In the genomic region with DNA sequence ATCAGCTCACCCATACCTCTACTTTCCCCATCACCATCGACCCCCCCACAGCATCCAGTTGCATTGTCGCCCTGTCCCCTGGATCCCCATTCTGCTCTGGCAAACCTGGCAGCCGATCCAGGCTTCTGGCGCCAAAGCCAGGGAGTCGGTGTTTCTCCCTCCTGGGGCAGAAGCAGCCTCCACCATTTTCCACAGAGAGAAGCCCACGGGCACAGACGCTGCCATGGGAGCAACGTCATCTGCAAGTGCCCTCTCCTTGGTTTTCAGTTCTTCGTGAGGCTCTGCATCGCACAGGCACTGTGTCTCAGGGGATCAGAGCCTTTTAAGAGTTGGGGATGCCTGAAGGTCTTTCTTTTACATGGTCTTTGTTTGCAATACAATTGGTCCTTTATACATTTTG, we compare ENCODE assay signal across 16 cellular contexts. TPM values are rescaled to one million over a fixed set of nuclear protein-coding genes. Genes with fewer than 3 reads are reported as not detected.
DNase-seq lines count a peak whose midpoint lies in the region; ATAC-seq and TF ChIP-seq lines count a peak whose summit lies in the region.
"Had no signal": no experiment of that assay in that cellular context is flagged by ENCODE, and none has a peak within 500 bp of the region (broad histone marks: within the 10 kb centered on the region; RNA-seq: fewer than 3 reads in every experiment).

No MANE protein-coding gene starts in this region.

- TF ChIP-seq EP300 in tibial nerve (IDR thresholded peaks at IDR 0.05): no peak

- peaks cover 51% of the 10 kb centered on the region for H3K4me1 Mint-ChIP-seq in glutamatergic neuron (ENCODE audit: low read depth, unreplicated experiment)
- H3K4me1 Mint-ChIP-seq in activated CD4-positive, alpha-beta T cell treated with anti-CD3 and anti-CD28 coated beads, Interleukin-2, amount 10 ng/mL, durations not matched to agents 24 days and 14 days: peaks cover 46% of the 10 kb centered on the region

- peaks cover 0 to 25% of the 10 kb centered on the region in 2 experiments; a peak in 3 of 4 replicates for H3K4me1 ChIP-seq in HCT116 (ENCODE audit: control insufficient read depth in 1 of 2, insufficient read depth in 2 of 2, low read length in 2 of 2)
- peaks cover 0 to 65% (median 45%) of the 10 kb centered on the region in 4 donors for H3K4me1 ChIP-seq in tibial nerve
- H3K4me1 ChIP-seq: parathyroid adenoma had no signal

- H3K9me3 Mint-ChIP-seq in glutamatergic neuron (ENCODE audit: unreplicated experiment): peaks cover 38% of the 10 kb centered on the region
- no peaks in the 10 kb centered on the region for H3K9me3 Mint-ChIP-seq in activated CD4-positive, alpha-beta T cell treated with anti-CD3 and anti-CD28 coated beads, Interleukin-2, amount 10 ng/mL, durations not matched to agents 24 days and 14 days
- H3K9me3 Mint-ChIP-seq: activated CD4-positive, alpha-beta memory T cell treated with anti-CD3 and anti-CD28 coated beads for 36 hours; T-helper 1 cell treated with Interleukin-12 subunit alpha and Interleukin-12 subunit beta and Interleukin-4 antibody, amounts not matched to agents 30 μg/mL and 1 μg/mL, for 36 hours had no signal

- peaks cover 41% of the 10 kb centered on the region for H3K27me3 Mint-ChIP-seq in glutamatergic neuron (ENCODE audit: unreplicated experiment)
- peaks cover 40% of the 10 kb centered on the region for H3K27me3 Mint-ChIP-seq in activated CD4-positive, alpha-beta T cell treated with anti-CD3 and anti-CD28 coated beads, Interleukin-2, amount 10 ng/mL, durations not matched to agents 24 days and 14 days

- H3K4me2 ChIP-seq in HCT116 (ENCODE audit: low read length): no peak overlapping the region

- no peaks in the 10 kb centered on the region for H3K9me2 ChIP-seq in HCT116 (ENCODE audit: insufficient read depth)

- H3K36me3 Mint-ChIP-seq in glutamatergic neuron (ENCODE audit: unreplicated experiment): no peaks in the 10 kb centered on the region
- no peaks in the 10 kb centered on the region for H3K36me3 Mint-ChIP-seq in activated CD4-positive, alpha-beta T cell treated with anti-CD3 and anti-CD28 coated beads, Interleukin-2, amount 10 ng/mL, durations not matched to agents 24 days and 14 days (ENCODE audit: low read depth)
- H3K36me3 Mint-ChIP-seq: activated CD4-positive, alpha-beta memory T cell treated with anti-CD3 and anti-CD28 coated beads for 36 hours had no signal

- RAD21 ChIA-PET in HCT116 (lab: Charles Lee; ENCODE audit: low non-redundant PET in 1 of 2, low total read pairs in 2 of 2, uncharacterized antibody in 2 of 2, unreplicated experiment in 2 of 2): no interaction called here

- TF ChIP-seq POLR2A in HCT116 (IDR thresholded peaks at IDR 0.05; ENCODE audit: borderline replicate concordance, extremely low read depth, insufficient read depth, insufficient read length): no peak
- no peak for TF ChIP-seq POLR2A in tibial nerve (IDR thresholded peaks at IDR 0.05)

- no TSS peak for BruUV-seq in HCT116 (replicated peaks; lab: Mats Ljungman, UMichigan)

- H3K27ac Mint-ChIP-seq in glutamatergic neuron (ENCODE audit: unreplicated experiment): peak overlapping the region; percentile 100
- H3K27ac Mint-ChIP-seq in activated CD4-positive, alpha-beta T cell treated with anti-CD3 and anti-CD28 coated beads, Interleukin-2, amount 10 ng/mL, durations not matched to agents 24 days and 14 days: no peak overlapping the region
- H3K27ac Mint-ChIP-seq: activated CD4-positive, alpha-beta memory T cell treated with anti-CD3 and anti-CD28 coated beads for 36 hours; T-helper 1 cell treated with Interleukin-12 subunit alpha and Interleukin-12 subunit beta and Interleukin-4 antibody, amounts not matched to agents 30 μg/mL and 1 μg/mL, for 36 hours had no signal

- H3K27me3 ChIP-seq in HCT116 (ENCODE audit: insufficient read depth, low read length) (peaks cover 12% of the 10 kb centered on the region; the same call in 1 of the 2 replicates), tibial nerve (peaks cover 0 to 27% of the 10 kb centered on the region in 2 donors)

- TF ChIP-seq RAD21 in HCT116 (IDR thresholded peaks at IDR 0.05; ENCODE audit: low read depth): no peak

- H3K27ac ChIP-seq in HCT116 (ENCODE audit: low read depth, low read length) (no peak overlapping the region), SK-N-MC (no peak overlapping the region), tibial nerve (no peak overlapping the region)
- H3K27ac ChIP-seq: parathyroid adenoma had no signal

- TF ChIP-seq CTCF in HCT116 (IDR thresholded peaks at IDR 0.05 in 2 of 3, conservative IDR thresholded peaks at IDR 0.05 in 1 of 3; ENCODE audit: borderline replicate concordance in 1 of 3, insufficient read depth in 1 of 3, low read depth in 2 of 3, low read length in 2 of 3) (no peak), glutamatergic neuron (IDR thresholded peaks at IDR 0.05; ENCODE audit: partially characterized antibody, unreplicated experiment) (no peak), GM10248 (IDR thresholded peaks at IDR 0.05; ENCODE audit: control extremely low read depth, extremely low read depth, low read depth, missing control alignments) (no peak), tibial nerve (IDR thresholded peaks at IDR 0.05) (no peak)

- DNase-seq in HCT116 (ENCODE audit: low read depth, low spot score) (no peak), SK-N-MC (ENCODE audit: low read depth, low spot score) (no peak), glutamatergic neuron (peak; percentile 41), skeletal muscle cell (ENCODE audit: low read depth) (no peak), GM10248 (ENCODE audit: extremely low spot score) (no peak), middle frontal gyrus (ENCODE audit: extremely low spot score, low spot score) (no peak), tibial nerve (ENCODE audit: low spot score in 2 of 2) (no peak)
- no peak for DNase-seq in activated CD4-positive, alpha-beta T cell treated with anti-CD3 and anti-CD28 coated beads, Interleukin-2, amount 10 ng/mL, durations not matched to agents 24 days and 14 days
- DNase-seq: activated CD4-positive, alpha-beta memory T cell treated with anti-CD3 and anti-CD28 coated beads for 36 hours; Caco-2; HCEC 1CT; NCI-H1694; stimulated activated CD4-positive, alpha-beta T cell treated with anti-CD3 and anti-CD28 coated beads, Interleukin-2, amount 100 ng/mL, for 48 hours had no signal

- intact Hi-C loops in HCT116 (cut with micrococcal nuclease): loop anchor here (10.0 kb wide), 1 partner anchor 803 kb away; no protein-coding TSS in a partner anchor
- intact Hi-C loops in activated CD4-positive, alpha-beta T cell treated with anti-CD3 and anti-CD28 coated beads, Interleukin-2, amount 10 ng/mL, durations not matched to agents 24 days and 14 days (cut with micrococcal nuclease): loop anchor here (5.0 kb wide), 1 partner anchor 310 kb away; the partner anchor contains the start of genes P2RX3 and SSRP1

- peak overlapping the region; percentile 97 for H3K4me3 Mint-ChIP-seq in glutamatergic neuron (ENCODE audit: unreplicated experiment)
- H3K4me3 Mint-ChIP-seq in activated CD4-positive, alpha-beta T cell treated with anti-CD3 and anti-CD28 coated beads, Interleukin-2, amount 10 ng/mL, durations not matched to agents 24 days and 14 days: no peak overlapping the region
- H3K4me3 Mint-ChIP-seq: activated CD4-positive, alpha-beta memory T cell treated with anti-CD3 and anti-CD28 coated beads for 36 hours had no signal

- H4K20me1 ChIP-seq in HCT116 (ENCODE audit: insufficient read depth): no peaks in the 10 kb centered on the region

- CTCF ChIA-PET in HCT116 (lab: Charles Lee): no interaction called here
- CTCF ChIA-PET in GM10248 (lab: Yijun Ruan, JAX): interaction anchor here (1.3 to 14.1 kb wide), 4 partner anchors 11 to 153 kb away, joined by 3 to 295 read pairs (median 82); partner anchors contain the start of gene UBE2L6

- POLR2A ChIA-PET in HCT116 (lab: Charles Lee) (no interaction called here), GM10248 (lab: Yijun Ruan, JAX) (no interaction called here)

- no peak overlapping the region for H2AFZ ChIP-seq in HCT116 (ENCODE audit: low read depth, low read length, poor library complexity, severe bottlenecking)
- H2AFZ ChIP-seq: parathyroid adenoma had no signal

- no peaks in the 10 kb centered on the region for H3K79me2 ChIP-seq in HCT116 (ENCODE audit: insufficient read depth, low read length)
- H3K79me2 ChIP-seq: parathyroid adenoma had no signal

- no peak overlapping the region for H3K9ac ChIP-seq in HCT116 (ENCODE audit: low read length)
- no peak overlapping the region for H3K9ac ChIP-seq in SK-N-MC (ENCODE audit: insufficient read length)
- H3K9ac ChIP-seq: parathyroid adenoma had no signal

- WGBS in tibial nerve, 2 donors: 1 to 3% methylated on average over 10 of the region's 10 CpGs

- no peak overlapping the region for H3K4me3 ChIP-seq in HCT116 (replicated peaks in 1 of 2; ENCODE audit: low read depth in 1 of 2, low read length in 2 of 2)
- H3K4me3 ChIP-seq in SK-N-MC: peak overlapping the region; percentile 31
- peak overlapping the region; percentile 23 for H3K4me3 ChIP-seq in skeletal muscle cell (ENCODE audit: low read depth, low read length)
- peak overlapping the region in 1 of 4 donors; percentile 17 for H3K4me3 ChIP-seq in tibial nerve

- no peak for ATAC-seq in HCT116

- H3K9me3 ChIP-seq in HCT116 (ENCODE audit: control insufficient read depth in 1 of 2, insufficient read depth in 1 of 2, low read depth in 1 of 2, low read length in 2 of 2) (no peaks in the 10 kb centered on the region), SK-N-MC (ENCODE audit: low read depth, low read length) (no peaks in the 10 kb centered on the region), tibial nerve (no peaks in the 10 kb centered on the region)
- H3K9me3 ChIP-seq: Caco-2 had no signal

- H3K36me3 ChIP-seq in HCT116 (ENCODE audit: control insufficient read depth in 1 of 2, insufficient read depth in 2 of 2, low read length in 2 of 2): no peaks in the 10 kb centered on the region
- no peaks in the 10 kb centered on the region for H3K36me3 ChIP-seq in SK-N-MC (ENCODE audit: insufficient read depth, low read length)
- H3K36me3 ChIP-seq in tibial nerve: no peaks in the 10 kb centered on the region

RNA-seq across cellular contexts. Expression of gene YPEL4, which starts 2.3 kb away (rescaled TPM):
- total RNA-seq in HCT116 (2021; ENCODE audit: unreplicated experiment) (0.32 TPM), glutamatergic neuron (ENCODE audit: unreplicated experiment) (16.9 TPM), tibial nerve (1 to 10 TPM in 1 of 4 donors, under 1 TPM in 3; 0.30 to 1.7 (median 0.41) TPM)
- polyA plus RNA-seq in HCT116 (2012): 0.52 and 0.83 TPM in 2 replicates
- total RNA-seq in activated CD4-positive, alpha-beta T cell treated with anti-CD3 and anti-CD28 coated beads, Interleukin-2, amount 10 ng/mL, durations not matched to agents 24 days and 14 days: 0.40 and 0.47 TPM in 2 replicates
- total RNA-seq: Caco-2, chondrocyte had no signal

RNA-seq across cellular contexts. Expression of gene CLP1, which starts 10.2 kb away (rescaled TPM):
- total RNA-seq in HCT116 (2021; ENCODE audit: unreplicated experiment): 17.7 TPM
- polyA plus RNA-seq in HCT116 (2012): 13.1 and 13.8 TPM in 2 replicates
- 17.1 TPM for total RNA-seq in glutamatergic neuron (ENCODE audit: unreplicated experiment)
- total RNA-seq in activated CD4-positive, alpha-beta T cell treated with anti-CD3 and anti-CD28 coated beads, Interleukin-2, amount 10 ng/mL, durations not matched to agents 24 days and 14 days: 18.5 and 19.8 TPM in 2 replicates
- total RNA-seq in tibial nerve: 10 to 100 TPM in 1 of 4 donors, 1 to 10 TPM in 3; 6.3 to 15.1 (median 7.8) TPM

RNA-seq across cellular contexts. Expression of gene ZDHHC5, which starts 20.5 kb away (rescaled TPM):
- total RNA-seq in HCT116 (2021; ENCODE audit: unreplicated experiment) (64.1 TPM), glutamatergic neuron (ENCODE audit: unreplicated experiment) (42.3 TPM), tibial nerve (10 to 100 TPM; 26.0 to 57.3 (median 33.7) TPM)
- polyA plus RNA-seq in HCT116 (2012): 56.8 and 57.1 TPM in 2 replicates
- 78.4 and 80.9 TPM in 2 replicates for total RNA-seq in activated CD4-positive, alpha-beta T cell treated with anti-CD3 and anti-CD28 coated beads, Interleukin-2, amount 10 ng/mL, durations not matched to agents 24 days and 14 days

RNA-seq across cellular contexts. Expression of gene SERPING1, which starts 49.9 kb away (rescaled TPM):
- total RNA-seq in HCT116 (2021; ENCODE audit: unreplicated experiment): 3.4 TPM
- polyA plus RNA-seq in HCT116 (2012): 4.1 and 4.6 TPM in 2 replicates
- 46.1 TPM for total RNA-seq in glutamatergic neuron (ENCODE audit: unreplicated experiment)
- 0.14 and 0.28 TPM in 2 replicates for total RNA-seq in activated CD4-positive, alpha-beta T cell treated with anti-CD3 and anti-CD28 coated beads, Interleukin-2, amount 10 ng/mL, durations not matched to agents 24 days and 14 days
- 100 to 1,000 TPM; 508 to 826 (median 607) TPM for total RNA-seq in tibial nerve

Comparison
In these comparisons a context has a peak if more than half of its experiments do, and no peak if none do; other contexts are left out.
1. H3K4me3 ChIP-seq: peak in SK-N-MC (single experiment) and skeletal muscle cell (single experiment); none in HCT116 (0 of 2).